In genomic region chr19:33281296-33281926, GRCh38 we compare ENCODE assay signal across 18 cellular contexts. TPM values are rescaled to one million over a fixed set of nuclear protein-coding genes. Genes with fewer than 3 reads are reported as not detected.
DNase-seq lines count a peak whose midpoint lies in the region; ATAC-seq, FAIRE-seq and TF ChIP-seq lines count a peak whose summit lies in the region.
"Had no signal": no experiment of that assay in that cellular context is flagged by ENCODE, and none has a peak within 500 bp of the region (broad histone marks: within the 10 kb centered on the region; RNA-seq: fewer than 3 reads in every experiment).

No MANE protein-coding gene starts in this region.

- no peaks in the 10 kb centered on the region for H4K20me1 ChIP-seq in HepG2 (ENCODE audit: insufficient read depth, low read length)
- H4K20me1 ChIP-seq in smooth muscle cell (ENCODE audit: low read depth): no peaks in the 10 kb centered on the region

- no TSS peak for BruUV-seq in HepG2 (replicated peaks; lab: Mats Ljungman, UMichigan)

- no peak for FAIRE-seq in HepG2 (lab: Jason Lieb, UNC)

- H3K9me3 ChIP-seq in HEK293 (ENCODE audit: control insufficient read depth, insufficient read depth, low read depth, low read length) (no peaks in the 10 kb centered on the region), adipocyte (ENCODE audit: control insufficient read depth, low read length) (no peaks in the 10 kb centered on the region), HepG2 (ENCODE audit: low read length) (no peaks in the 10 kb centered on the region), smooth muscle cell (replicated peaks; ENCODE audit: low read depth) (no peaks in the 10 kb centered on the region)
- H3K9me3 ChIP-seq: Peyer's patch had no signal

- no peaks in the 10 kb centered on the region for H3K36me3 ChIP-seq in HEK293 (ENCODE audit: control insufficient read depth in 2 of 2, insufficient read depth in 1 of 2, low read length in 2 of 2)
- no peaks in the 10 kb centered on the region for H3K36me3 ChIP-seq in adipocyte (ENCODE audit: control insufficient read depth, insufficient read depth, low read length, severe bottlenecking)
- no peaks in the 10 kb centered on the region for H3K36me3 ChIP-seq in HepG2 (replicated peaks in 1 of 2; ENCODE audit: control insufficient read depth in 1 of 2, insufficient read depth in 2 of 2, low read length in 2 of 2)
- no peaks in the 10 kb centered on the region for H3K36me3 ChIP-seq in smooth muscle cell (ENCODE audit: low read depth)
- H3K36me3 ChIP-seq: Peyer's patch had no signal

- WGBS in HepG2 (ENCODE audit: low lambda C conversion rate): 97% methylated on average over 20 of the region's 22 CpGs
- 91% methylated on average over 21 of the region's 22 CpGs for WGBS in smooth muscle cell (ENCODE audit: low lambda C conversion rate)

- DNase-seq in adipocyte (ENCODE audit: low read depth): no peak
- no peak for DNase-seq in HepG2 (ENCODE audit: low spot score)
- no peak for DNase-seq in smooth muscle cell (lab: John Stamatoyannopoulos, UW; ENCODE audit: unreplicated experiment)
- no peak for DNase-seq in NCI-H1417 (lab: John Stamatoyannopoulos, UW)
- no peak for DNase-seq in activated CD4-positive, alpha-beta T cell treated with anti-CD3 and anti-CD28 coated beads, Interleukin-2, amount 50 U/mL, for 48 hours
- no peak for DNase-seq in NCI-H2029 (lab: John Stamatoyannopoulos, UW)
- DNase-seq: COR-L47, Karpas-422, NCI-H1105 treated with DMSO at 0.1 percent for 48 hours, NCI-H187 treated with DMSO at 0.1 percent for 48 hours, NCI-H2171 treated with DMSO at 0.1 percent for 48 hours, NCI-H510A, Peyer's patch, SHP77 treated with DMSO at 0.1 percent for 48 hours had no signal

- H3K4me2 ChIP-seq in HepG2 (ENCODE audit: low read depth, low read length) (no peak overlapping the region), smooth muscle cell (peak overlapping the region; percentile 59)

- no peak for TF ChIP-seq CTCF in HEK293 (tag by site-specific recombination; IDR thresholded peaks at IDR 0.05)
- no peak for TF ChIP-seq CTCF in HepG2 (CRISPR knock-in tag; IDR thresholded peaks at IDR 0.05)
- no peak for TF ChIP-seq CTCF in smooth muscle cell (IDR thresholded peaks at IDR 0.05; ENCODE audit: borderline replicate concordance, insufficient read depth, poor library complexity, severe bottlenecking)

- no peaks in the 10 kb centered on the region for H3K27me3 ChIP-seq in adipocyte (replicated peaks; ENCODE audit: control insufficient read depth, insufficient read depth, low read length)
- no peaks in the 10 kb centered on the region for H3K27me3 ChIP-seq in HepG2 (ENCODE audit: control insufficient read depth in 1 of 2, insufficient read depth in 2 of 2, low read length in 2 of 2)
- no peaks in the 10 kb centered on the region for H3K27me3 ChIP-seq in smooth muscle cell (ENCODE audit: low read depth)
- H3K27me3 ChIP-seq: Peyer's patch had no signal

- no peak overlapping the region for H2AFZ ChIP-seq in HepG2 (ENCODE audit: low read length)
- H2AFZ ChIP-seq in smooth muscle cell (ENCODE audit: low read depth): no peak overlapping the region

- intact Hi-C loops in HepG2 (cut with micrococcal nuclease; ENCODE audit: unreplicated experiment): no loop called here

- TF ChIP-seq POLR2A in HepG2 (IDR thresholded peaks at IDR 0.05; ENCODE audit: insufficient read depth in 1 of 2, low read depth in 2 of 2, low read length in 2 of 2): no peak

- H3K27ac ChIP-seq in HEK293 (ENCODE audit: extremely low read depth, low read depth, low read length): 0 out of 2 replicates have a peak overlapping the region, but pooled peaks have one; percentile 32
- H3K27ac ChIP-seq in HepG2 (ENCODE audit: extremely low read length, insufficient read depth, low read length): no peak overlapping the region
- peak overlapping the region; percentile 56 for H3K27ac ChIP-seq in smooth muscle cell (ENCODE audit: low read depth)
- H3K27ac ChIP-seq: Peyer's patch had no signal

- TF ChIP-seq EP300 in HepG2 (IDR thresholded peaks at IDR 0.05; ENCODE audit: low read depth in 2 of 2, low read length in 2 of 2) (no peak), HepG2 (CRISPR knock-in tag; IDR thresholded peaks at IDR 0.05; ENCODE audit: borderline replicate concordance) (no peak)

- ATAC-seq in HepG2: no peak
- ATAC-seq in HG03045 (IDR thresholded peaks at IDR 0.05; ENCODE audit: unreplicated experiment): no peak
- ATAC-seq: HCT116 had no signal

- H3K79me2 ChIP-seq in HepG2 (ENCODE audit: insufficient read depth, low read length) (no peaks in the 10 kb centered on the region), smooth muscle cell (ENCODE audit: low read depth) (no peaks in the 10 kb centered on the region)

- in situ Hi-C loops in HepG2 (cut with HindIII; ENCODE audit: extremely low pct_ligation_motif_present, low pct_unique_long_range_greater_than_20kb): no loop called here

- TF ChIP-seq RAD21 in HepG2 (CRISPR knock-in tag; IDR thresholded peaks at IDR 0.05): no peak

- POLR2A ChIA-PET in HEK293 (lab: Yijun Ruan, JAX): interaction anchor here (2.5 kb wide), 1 partner anchor 93 kb away, joined by 7 read pairs; the partner anchor contains the start of gene CEBPG
- POLR2A ChIA-PET in HepG2 (lab: Yijun Ruan, JAX): interaction anchor here (0.8 to 9.0 kb wide), 2 partner anchors 15 to 92 kb away, joined by 3 to 380 read pairs; partner anchors contain the start of genes CEBPA and CEBPG

- H3F3A ChIP-seq in smooth muscle cell (ENCODE audit: low read depth): no peaks in the 10 kb centered on the region

- H3K4me1 ChIP-seq in HEK293 (ENCODE audit: control insufficient read depth, insufficient read depth, low read length) (peaks cover 7% of the 10 kb centered on the region), adipocyte (ENCODE audit: control insufficient read depth, insufficient read depth, low read length) (peaks cover 48% of the 10 kb centered on the region), HepG2 (ENCODE audit: insufficient read depth, low read length) (peaks cover 78% of the 10 kb centered on the region), smooth muscle cell (ENCODE audit: low read depth) (no peaks in the 10 kb centered on the region)

- no peak overlapping the region for H3K4me3 ChIP-seq in HEK293 (ENCODE audit: low read depth, low read length)
- H3K4me3 ChIP-seq in adipocyte (ENCODE audit: low read length): no peak overlapping the region
- no peak overlapping the region for H3K4me3 ChIP-seq in HepG2 (replicated peaks in 1 of 3; ENCODE audit: insufficient read depth in 1 of 3, low read depth in 2 of 3, low read length in 3 of 3)
- no peak overlapping the region for H3K4me3 ChIP-seq in smooth muscle cell
- H3K4me3 ChIP-seq: Peyer's patch had no signal

- H3K9ac ChIP-seq in adipocyte (ENCODE audit: low read length) (peak overlapping the region; percentile 76), HepG2 (ENCODE audit: insufficient read depth, low read depth, low read length) (no peak overlapping the region), smooth muscle cell (ENCODE audit: low read depth) (no peak overlapping the region)

- CTCF ChIA-PET in HEK293 (lab: Yijun Ruan, JAX): interaction anchor here (1.1 to 1.2 kb wide), 2 partner anchors 40 to 46 kb away, joined by 7 to 10 read pairs; no protein-coding TSS in a partner anchor
- CTCF ChIA-PET in HepG2 (lab: Yijun Ruan, JAX; ENCODE audit: low intra/inter-chr PET ratio, low total read pairs): no interaction called here

RNA-seq across cellular contexts. Expression of gene CEBPA, which starts 20.9 kb away (rescaled TPM):
- total RNA-seq in HepG2 (2016; rRNA removed; fragmentation: Illumina TruSeq; extraction: Trizol) (99.9 and 103 TPM in 2 replicates), smooth muscle cell (1.1 and 2.1 TPM in 2 replicates)
- 28.5 and 32.0 TPM in 2 replicates for total RNA-seq in HepG2 (2016; cell fraction: cytosol; rRNA removed; fragmentation: Illumina TruSeq; extraction: Trizol; ENCODE audit: low read depth)
- total RNA-seq in HepG2 (2016; cell fraction: insoluble cytoplasmic fraction; rRNA removed; fragmentation: Illumina TruSeq; extraction: Trizol): 99.3 and 101 TPM in 2 replicates
- total RNA-seq in HepG2 (2016; cell fraction: membrane; rRNA removed; fragmentation: Illumina TruSeq; extraction: Trizol): 88.0 and 107 TPM in 2 replicates
- total RNA-seq in HepG2 (2016; cell fraction: nucleus; rRNA removed; fragmentation: Illumina TruSeq; extraction: Trizol): 47.4 and 51.4 TPM in 2 replicates
- polyA plus RNA-seq in HepG2 (2011; rRNA removed) (24.8 and 35.0 TPM in 2 replicates), smooth muscle cell (1.2 and 5.8 TPM in 2 replicates)
- polyA plus RNA-seq in HepG2 (2011; cell fraction: cytosol; rRNA removed): 40.5 and 42.6 TPM in 2 replicates
- polyA plus RNA-seq in HepG2 (2011; cell fraction: nucleus; rRNA removed): 17.3 and 19.3 TPM in 2 replicates
- polyA plus RNA-seq in HepG2 (2012): 22.3 and 27.0 TPM in 2 replicates
- polyA plus RNA-seq in HepG2 (2016; cell fraction: cytosol; fragmentation: Illumina TruSeq; extraction: Trizol; ENCODE audit: low read depth): 23.5 and 27.9 TPM in 2 replicates
- polyA plus RNA-seq in HepG2 (2016; cell fraction: insoluble cytoplasmic fraction; fragmentation: Illumina TruSeq; extraction: Trizol; ENCODE audit: low read depth): 121 and 123 TPM in 2 replicates
- polyA plus RNA-seq in HepG2 (2016; cell fraction: membrane; fragmentation: Illumina TruSeq; extraction: Trizol; ENCODE audit: low read depth): 68.7 and 77.8 TPM in 2 replicates
- 76.4 and 86.3 TPM in 2 replicates for polyA plus RNA-seq in HepG2 (2016; cell fraction: nucleus; fragmentation: Illumina TruSeq; extraction: Trizol; ENCODE audit: insufficient read depth, low read depth)
- polyA minus RNA-seq in HepG2 (2011; rRNA and poly(A)+ RNA removed; ENCODE audit: low replicate concordance): 4.5 and 45.0 TPM in 2 replicates
- 25.4 and 32.4 TPM in 2 replicates for polyA minus RNA-seq in HepG2 (2011; cell fraction: cytosol; rRNA and poly(A)+ RNA removed)
- 15.6 and 18.2 TPM in 2 replicates for polyA minus RNA-seq in HepG2 (2011; cell fraction: nucleus; rRNA and poly(A)+ RNA removed)

RNA-seq across cellular contexts. Expression of gene SLC7A10, which starts 55.8 kb away (rescaled TPM):
- total RNA-seq in HepG2 (2016; rRNA removed; fragmentation: Illumina TruSeq; extraction: Trizol): 0.41 and 2.2 TPM in 2 replicates
- 2.6 and 2.7 TPM in 2 replicates for total RNA-seq in HepG2 (2016; cell fraction: cytosol; rRNA removed; fragmentation: Illumina TruSeq; extraction: Trizol; ENCODE audit: low read depth)
- total RNA-seq in HepG2 (2016; cell fraction: insoluble cytoplasmic fraction; rRNA removed; fragmentation: Illumina TruSeq; extraction: Trizol): 0.51 and 1.7 TPM in 2 replicates
- 1.5 and 1.7 TPM in 2 replicates for total RNA-seq in HepG2 (2016; cell fraction: membrane; rRNA removed; fragmentation: Illumina TruSeq; extraction: Trizol)
- 1.7 and 2.4 TPM in 2 replicates for total RNA-seq in HepG2 (2016; cell fraction: nucleus; rRNA removed; fragmentation: Illumina TruSeq; extraction: Trizol)
- polyA plus RNA-seq in HepG2 (2011; rRNA removed): 1.1 TPM in 2 replicates
- polyA plus RNA-seq in HepG2 (2011; cell fraction: cytosol; rRNA removed): 0.85 and 1.0 TPM in 2 replicates
- 4.6 and 6.0 TPM in 2 replicates for polyA plus RNA-seq in HepG2 (2011; cell fraction: nucleus; rRNA removed)
- polyA plus RNA-seq in HepG2 (2012): 0.63 and 0.66 TPM in 2 replicates
- polyA plus RNA-seq in HepG2 (2016; cell fraction: cytosol; fragmentation: Illumina TruSeq; extraction: Trizol; ENCODE audit: low read depth): 2.1 and 2.7 TPM in 2 replicates
- polyA plus RNA-seq in HepG2 (2016; cell fraction: insoluble cytoplasmic fraction; fragmentation: Illumina TruSeq; extraction: Trizol; ENCODE audit: low read depth): 1.1 and 1.2 TPM in 2 replicates
- polyA plus RNA-seq in HepG2 (2016; cell fraction: membrane; fragmentation: Illumina TruSeq; extraction: Trizol; ENCODE audit: low read depth): 2.4 and 2.6 TPM in 2 replicates
- 5.9 and 6.0 TPM in 2 replicates for polyA plus RNA-seq in HepG2 (2016; cell fraction: nucleus; fragmentation: Illumina TruSeq; extraction: Trizol; ENCODE audit: insufficient read depth, low read depth)
- polyA minus RNA-seq in HepG2 (2011; rRNA and poly(A)+ RNA removed; ENCODE audit: low replicate concordance): 1.7 TPM in 1 of 2 replicates, not detected in the other
- polyA minus RNA-seq in HepG2 (2011; cell fraction: cytosol; rRNA and poly(A)+ RNA removed): 0.35 and 0.40 TPM in 2 replicates
- 0.62 and 0.64 TPM in 2 replicates for polyA minus RNA-seq in HepG2 (2011; cell fraction: nucleus; rRNA and poly(A)+ RNA removed)
- total RNA-seq in smooth muscle cell: not detected in 2 replicates
- 0.51 and 0.73 TPM in 2 replicates for polyA plus RNA-seq in smooth muscle cell
- total RNA-seq: Peyer's patch had no signal
- polyA plus RNA-seq: CD14-positive monocyte had no signal

Comparison
In these comparisons a context has a peak if more than half of its experiments do, and no peak if none do; other contexts are left out.
1. Of the 63 proteins assayed by ChIP-seq in both HepG2 and HEK293: peak only in HepG2: none; only in HEK293: PRDM10; in both: none; in neither: 62.